ENCODE assay signal across 16 cellular contexts in the genomic region with DNA sequence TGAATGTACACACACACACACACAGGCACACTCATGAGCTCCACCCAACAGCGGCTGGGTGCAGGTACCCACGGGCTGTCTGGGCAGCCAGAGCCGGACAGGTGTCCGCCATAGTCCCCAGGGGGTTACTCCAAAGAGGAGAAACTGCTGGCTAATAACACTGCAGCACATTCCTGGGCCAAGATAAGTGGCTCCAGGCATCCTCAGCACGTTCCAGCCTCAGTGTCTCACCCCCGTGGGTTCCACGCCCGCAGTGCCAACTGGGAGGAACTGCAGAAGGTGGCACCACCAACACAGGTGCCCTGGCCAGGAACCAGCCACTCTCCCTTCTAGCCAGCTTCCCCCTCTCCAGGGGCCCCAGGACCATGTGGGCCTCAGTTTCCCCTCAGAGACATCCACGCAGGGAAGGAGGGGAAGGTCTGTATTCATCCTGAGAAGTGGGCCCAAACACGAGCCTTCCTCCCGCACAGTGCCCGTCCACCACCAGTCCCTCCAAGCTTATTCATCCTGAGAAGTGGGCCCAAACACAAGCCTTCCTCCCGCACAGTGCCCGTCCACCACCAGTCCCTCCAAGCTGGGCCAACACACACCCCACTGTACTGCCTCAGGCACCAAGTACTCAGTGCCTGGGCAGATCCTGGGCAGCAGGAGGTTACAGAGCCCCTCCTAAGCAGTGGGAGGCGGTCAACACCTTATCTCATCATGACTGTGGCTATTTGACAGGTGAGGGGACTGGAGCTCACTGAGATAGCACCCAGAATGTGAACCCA. TPM values are rescaled to one million over a fixed set of nuclear protein-coding genes. Genes with fewer than 3 reads are reported as not detected.
DNase-seq lines count a peak whose midpoint lies in the region; ATAC-seq, FAIRE-seq and TF ChIP-seq lines count a peak whose summit lies in the region.
"Had no signal": no experiment of that assay in that cellular context is flagged by ENCODE, and none has a peak within 500 bp of the region (broad histone marks: within the 10 kb centered on the region; RNA-seq: fewer than 3 reads in every experiment).

No MANE protein-coding gene starts in this region.

- H3K9me3 ChIP-seq in kidney (ENCODE audit: control insufficient read depth in 1 of 2, low read length in 2 of 2), result no peaks in the 10 kb centered on the region
- no peaks in the 10 kb centered on the region for H3K9me3 ChIP-seq in vagina

- no peak for ATAC-seq in Right ventricle myocardium inferior
- ATAC-seq in Right ventricle myocardium superior (ENCODE audit: poor library complexity), result no peak
- ATAC-seq in HG02571 (IDR thresholded peaks at IDR 0.05; ENCODE audit: unreplicated experiment), result no peak
- ATAC-seq: stimulated activated naive CD8-positive, alpha-beta T cell treated with anti-CD3 and anti-CD28 coated beads, Interleukin-15, Interleukin-2, amounts not matched to agents 100 U/mL and 50 U/mL, for 24 hours had no signal

- H3K27ac Mint-ChIP-seq in T-helper 2 cell treated with Interferon-gamma antibody and Interleukin-4, amounts not matched to agents 5 μg/mL and 100 μg/mL, for 36 hours, result no peak overlapping the region

- intact Hi-C loops in Right ventricle myocardium inferior (cut with DNase I), result no loop called here
- intact Hi-C loops in Right ventricle myocardium superior (cut with DNase I), result no loop called here
- intact Hi-C loops in kidney (cut with DNase I), result no loop called here
- intact Hi-C loops in vagina (cut with DNase I), result no loop called here

- DNase-seq in Right ventricle myocardium inferior (ENCODE audit: missing footprints), result peak; percentile 68
- DNase-seq in Right ventricle myocardium superior, result no peak
- peak; percentile 72 for DNase-seq in kidney
- no peak for DNase-seq in vagina (ENCODE audit: extremely low spot score in 2 of 2)
- DNase-seq in T-helper 2 cell treated with Interferon-gamma antibody and Interleukin-4, amounts not matched to agents 5 μg/mL and 100 μg/mL, for 36 hours (ENCODE audit: low spot score), result no peak
- no peak for DNase-seq in SK-N-DZ (ENCODE audit: low spot score)
- DNase-seq: activated naive CD4-positive, alpha-beta T cell treated with Interleukin-2 at 50 U/mL for 16 hours; Calu3; NCI-H1417 treated with DMSO at 0.1 percent for 48 hours; NCI-H446 treated with DMSO at 0.1 percent for 48 hours; nephron progenitor cell; small intestine; stimulated activated naive CD8-positive, alpha-beta T cell treated with anti-CD3 and anti-CD28 coated beads, Interleukin-15, Interleukin-2, amounts not matched to agents 100 U/mL and 50 U/mL, for 24 hours; WERI-Rb-1 had no signal

- peaks cover 3% of the 10 kb centered on the region for H3K27me3 Mint-ChIP-seq in T-helper 2 cell treated with Interferon-gamma antibody and Interleukin-4, amounts not matched to agents 5 μg/mL and 100 μg/mL, for 36 hours (ENCODE audit: low read depth)

- H3K4me1 ChIP-seq in kidney (ENCODE audit: control insufficient read depth in 1 of 2, insufficient read depth in 1 of 2, low read depth in 1 of 2, low read length in 2 of 2) (peaks cover 56 to 60% of the 10 kb centered on the region in 2 donors), rectal smooth muscle tissue (ENCODE audit: control insufficient read depth, insufficient read depth, low read length) (peaks cover 83% of the 10 kb centered on the region), vagina (peaks cover 93% of the 10 kb centered on the region)

- H3K27ac ChIP-seq in kidney (ENCODE audit: low read depth in 2 of 2, low read length in 2 of 2) (peak overlapping the region; percentile 75 to 93), rectal smooth muscle tissue (ENCODE audit: low read depth, low read length) (peak overlapping the region; percentile 97), vagina (peak overlapping the region; percentile 73)
- H3K27ac ChIP-seq: WERI-Rb-1 had no signal

- H3K4me3 Mint-ChIP-seq in T-helper 2 cell treated with Interferon-gamma antibody and Interleukin-4, amounts not matched to agents 5 μg/mL and 100 μg/mL, for 36 hours, result no peak overlapping the region
- H3K4me3 Mint-ChIP-seq: nephron progenitor cell had no signal

- no peaks in the 10 kb centered on the region for H3K36me3 ChIP-seq in kidney (ENCODE audit: control insufficient read depth in 1 of 2, insufficient read depth in 2 of 2, low read length in 2 of 2)
- no peaks in the 10 kb centered on the region for H3K36me3 ChIP-seq in rectal smooth muscle tissue (ENCODE audit: control insufficient read depth, insufficient read depth, low read length)
- no peaks in the 10 kb centered on the region for H3K36me3 ChIP-seq in vagina
- H3K36me3 ChIP-seq: WERI-Rb-1 had no signal

- no peaks in the 10 kb centered on the region for H3K4me1 Mint-ChIP-seq in T-helper 2 cell treated with Interferon-gamma antibody and Interleukin-4, amounts not matched to agents 5 μg/mL and 100 μg/mL, for 36 hours (ENCODE audit: low read depth)

- no peaks in the 10 kb centered on the region for H3K9me3 Mint-ChIP-seq in T-helper 2 cell treated with Interferon-gamma antibody and Interleukin-4, amounts not matched to agents 5 μg/mL and 100 μg/mL, for 36 hours
- H3K9me3 Mint-ChIP-seq: nephron progenitor cell had no signal

- no peaks in the 10 kb centered on the region for H3K36me3 Mint-ChIP-seq in T-helper 2 cell treated with Interferon-gamma antibody and Interleukin-4, amounts not matched to agents 5 μg/mL and 100 μg/mL, for 36 hours (ENCODE audit: low read depth)

- FAIRE-seq in kidney (lab: Jason Lieb, UNC), result no peak
- FAIRE-seq: small intestine had no signal

- TF ChIP-seq POLR2A in vagina (IDR thresholded peaks at IDR 0.05), result no peak

- H3K9ac ChIP-seq in kidney (ENCODE audit: low read length in 2 of 2) (peak overlapping the region in 1 of 2 donors; percentile 53), rectal smooth muscle tissue (ENCODE audit: low read length) (no peak overlapping the region)

- H3K4me3 ChIP-seq in kidney (ENCODE audit: low read length in 2 of 2) (no peak overlapping the region), rectal smooth muscle tissue (ENCODE audit: low read length) (no peak overlapping the region), vagina (no peak overlapping the region)

- no peak for TF ChIP-seq CTCF in kidney (IDR thresholded peaks at IDR 0.05; ENCODE audit: borderline replicate concordance, extremely low read depth, insufficient read depth)
- no peak for TF ChIP-seq CTCF in vagina (IDR thresholded peaks at IDR 0.05)

- H3K27me3 ChIP-seq in rectal smooth muscle tissue (ENCODE audit: control insufficient read depth, insufficient read depth, low read length) (no peaks in the 10 kb centered on the region), vagina (no peaks in the 10 kb centered on the region)

RNA-seq across cellular contexts. Expression of gene TNS1, which starts 47.6 kb away (rescaled TPM):
- total RNA-seq in Right ventricle myocardium inferior (705 TPM), Right ventricle myocardium superior (722 TPM), kidney (471 TPM), vagina (216 TPM)
- polyA plus RNA-seq in kidney (ENCODE audit: insufficient read depth, low read depth, low replicate concordance), result 44.8 TPM
- 3.5 and 3.9 TPM in 2 replicates for polyA plus RNA-seq in SK-N-DZ (2014; cell fraction: cytosol; rRNA removed)
- 3.5 and 10.2 TPM in 2 replicates for polyA plus RNA-seq in SK-N-DZ (2014; cell fraction: nucleus; rRNA removed)

Comparison
In these comparisons a context has a peak if more than half of its experiments do, and no peak if none do; other contexts are left out.
1. DNase-seq: peak in Right ventricle myocardium inferior (single experiment) and kidney (single experiment); none in Right ventricle myocardium superior (single experiment), vagina (0 of 2), T-helper 2 cell treated with Interferon-gamma antibody and Interleukin-4, amounts not matched to agents 5 μg/mL and 100 μg/mL, for 36 hours (single experiment) and SK-N-DZ (single experiment).
2. Peak in every context shown above with its lines, with median percentiles within 50 percentile points of each other: H3K27ac ChIP-seq.